ENCODE assay signal across 9 cellular contexts in genomic region chr4:172830295-172830764, GRCh38.
DNase-seq lines count a peak whose midpoint lies in the region; ATAC-seq and TF ChIP-seq lines count a peak whose summit lies in the region.
"Had no signal": no experiment of that assay in that cellular context is flagged by ENCODE, and none has a peak within 500 bp of the region (broad histone marks: within the 10 kb centered on the region; RNA-seq: fewer than 3 reads in every experiment).

No MANE protein-coding gene starts in this region.

- TF ChIP-seq POLR2A in esophagus muscularis mucosa (IDR thresholded peaks at IDR 0.05; ENCODE audit: low read depth), result no peak

- peak; percentile 8 for DNase-seq in NCI-H1694 (lab: John Stamatoyannopoulos, UW)
- DNase-seq in NCI-H1694 treated with DMSO at 0.1 percent for 48 hours (lab: John Stamatoyannopoulos, UW), result no peak
- DNase-seq in NCI-H748 (lab: John Stamatoyannopoulos, UW; ENCODE audit: unreplicated experiment), result peak; percentile 50
- DNase-seq in esophagus muscularis mucosa (ENCODE audit: extremely low spot score), result no peak
- no peak for DNase-seq in smooth muscle cell (lab: John Stamatoyannopoulos, UW; ENCODE audit: unreplicated experiment)
- no peak for DNase-seq in hepatic stellate cell (ENCODE audit: low spot score)
- DNase-seq in SIG-M5 treated with dmso at 0.1 percent for 504 hours (lab: John Stamatoyannopoulos, UW; ENCODE audit: unreplicated experiment), result no peak
- DNase-seq in stimulated activated naive B cell treated with anti-CD40 and anti-IgM and Interleukin-4, amounts not matched to agents 10 μg/mL and 1 μg/mL and 100 μg/mL, for 72 hours, result no peak

- H3K4me1 ChIP-seq in esophagus muscularis mucosa (peaks cover 0 to 10% (median 3%) of the 10 kb centered on the region in 4 donors), smooth muscle cell (ENCODE audit: low read depth) (no peaks in the 10 kb centered on the region)

- no peaks in the 10 kb centered on the region for H3K36me3 ChIP-seq in esophagus muscularis mucosa
- no peaks in the 10 kb centered on the region for H3K36me3 ChIP-seq in smooth muscle cell (ENCODE audit: low read depth)

- WGBS in esophagus muscularis mucosa, result 10% methylated on average over 5 of the region's 5 CpGs
- 8% methylated on average over 5 of the region's 5 CpGs for WGBS in smooth muscle cell (ENCODE audit: low lambda C conversion rate)

- no peaks in the 10 kb centered on the region for H3K9me3 ChIP-seq in esophagus muscularis mucosa
- no peaks in the 10 kb centered on the region for H3K9me3 ChIP-seq in smooth muscle cell (replicated peaks; ENCODE audit: low read depth)

- H3K4me1 Mint-ChIP-seq in stimulated activated naive B cell treated with anti-CD40 and anti-IgM and Interleukin-4, amounts not matched to agents 10 μg/mL and 1 μg/mL and 100 μg/mL, for 72 hours, result no peaks in the 10 kb centered on the region
- H3K4me1 Mint-ChIP-seq: CD4-positive, CD25-positive, alpha-beta regulatory T cell had no signal

- H2AFZ ChIP-seq in smooth muscle cell (ENCODE audit: low read depth), result peak overlapping the region; percentile 84

- H3K27me3 Mint-ChIP-seq in stimulated activated naive B cell treated with anti-CD40 and anti-IgM and Interleukin-4, amounts not matched to agents 10 μg/mL and 1 μg/mL and 100 μg/mL, for 72 hours, result peaks cover 10% of the 10 kb centered on the region in 2 donors
- H3K27me3 Mint-ChIP-seq: CD4-positive, CD25-positive, alpha-beta regulatory T cell had no signal

- no peak overlapping the region for H3K9ac ChIP-seq in smooth muscle cell (ENCODE audit: low read depth)

- peak; percentile 40 to 59 (median 48) for TF ChIP-seq CTCF in esophagus muscularis mucosa (IDR thresholded peaks at IDR 0.05)
- peak; percentile 58 for TF ChIP-seq CTCF in smooth muscle cell (IDR thresholded peaks at IDR 0.05; ENCODE audit: borderline replicate concordance, insufficient read depth, poor library complexity, severe bottlenecking)

- H3F3A ChIP-seq in smooth muscle cell (ENCODE audit: low read depth), result no peaks in the 10 kb centered on the region

- H3K4me3 ChIP-seq in esophagus muscularis mucosa, result no peak overlapping the region
- no peak overlapping the region for H3K4me3 ChIP-seq in smooth muscle cell

- H3K36me3 Mint-ChIP-seq in stimulated activated naive B cell treated with anti-CD40 and anti-IgM and Interleukin-4, amounts not matched to agents 10 μg/mL and 1 μg/mL and 100 μg/mL, for 72 hours, result no peaks in the 10 kb centered on the region
- H3K36me3 Mint-ChIP-seq: CD4-positive, CD25-positive, alpha-beta regulatory T cell had no signal

- no peak overlapping the region for H3K4me3 Mint-ChIP-seq in stimulated activated naive B cell treated with anti-CD40 and anti-IgM and Interleukin-4, amounts not matched to agents 10 μg/mL and 1 μg/mL and 100 μg/mL, for 72 hours
- H3K4me3 Mint-ChIP-seq: CD4-positive, CD25-positive, alpha-beta regulatory T cell had no signal

- no peaks in the 10 kb centered on the region for H4K20me1 ChIP-seq in smooth muscle cell (ENCODE audit: low read depth)

- H3K27me3 ChIP-seq in esophagus muscularis mucosa (no peaks in the 10 kb centered on the region), smooth muscle cell (ENCODE audit: low read depth) (peaks cover 8% of the 10 kb centered on the region)

- no peak for TF ChIP-seq EP300 in esophagus muscularis mucosa (IDR thresholded peaks at IDR 0.05)

- intact Hi-C loops in esophagus muscularis mucosa (cut with DNase I), result loop anchor here (10.0 kb wide), 1 partner anchor 986 kb away; no protein-coding TSS in a partner anchor

- H3K27ac Mint-ChIP-seq in stimulated activated naive B cell treated with anti-CD40 and anti-IgM and Interleukin-4, amounts not matched to agents 10 μg/mL and 1 μg/mL and 100 μg/mL, for 72 hours, result no peak overlapping the region
- H3K27ac Mint-ChIP-seq: CD4-positive, CD25-positive, alpha-beta regulatory T cell had no signal

- H3K79me2 ChIP-seq in smooth muscle cell (ENCODE audit: low read depth), result no peaks in the 10 kb centered on the region

- ATAC-seq in stimulated activated naive B cell treated with anti-CD40 and anti-IgM and Interleukin-4, amounts not matched to agents 10 μg/mL and 1 μg/mL and 100 μg/mL, for 72 hours (replicated peaks), result no peak

- no peak overlapping the region for H3K4me2 ChIP-seq in smooth muscle cell

- no peak overlapping the region for H3K27ac ChIP-seq in esophagus muscularis mucosa (replicated peaks in 1 of 4)
- no peak overlapping the region for H3K27ac ChIP-seq in smooth muscle cell (ENCODE audit: low read depth)

- H3K9me3 Mint-ChIP-seq in stimulated activated naive B cell treated with anti-CD40 and anti-IgM and Interleukin-4, amounts not matched to agents 10 μg/mL and 1 μg/mL and 100 μg/mL, for 72 hours, result no peaks in the 10 kb centered on the region

Comparison
In these comparisons a context has a peak if more than half of its experiments do, and no peak if none do; other contexts are left out.
1. DNase-seq: peak in NCI-H1694 (single experiment) and NCI-H748 (single experiment); none in NCI-H1694 treated with DMSO at 0.1 percent for 48 hours (single experiment), esophagus muscularis mucosa (single experiment), smooth muscle cell (single experiment), hepatic stellate cell (single experiment), SIG-M5 treated with dmso at 0.1 percent for 504 hours (single experiment) and stimulated activated naive B cell treated with anti-CD40 and anti-IgM and Interleukin-4, amounts not matched to agents 10 μg/mL and 1 μg/mL and 100 μg/mL, for 72 hours (single experiment).